Comparison of ENCODE assay signal across 11 cellular contexts in the genomic region with DNA sequence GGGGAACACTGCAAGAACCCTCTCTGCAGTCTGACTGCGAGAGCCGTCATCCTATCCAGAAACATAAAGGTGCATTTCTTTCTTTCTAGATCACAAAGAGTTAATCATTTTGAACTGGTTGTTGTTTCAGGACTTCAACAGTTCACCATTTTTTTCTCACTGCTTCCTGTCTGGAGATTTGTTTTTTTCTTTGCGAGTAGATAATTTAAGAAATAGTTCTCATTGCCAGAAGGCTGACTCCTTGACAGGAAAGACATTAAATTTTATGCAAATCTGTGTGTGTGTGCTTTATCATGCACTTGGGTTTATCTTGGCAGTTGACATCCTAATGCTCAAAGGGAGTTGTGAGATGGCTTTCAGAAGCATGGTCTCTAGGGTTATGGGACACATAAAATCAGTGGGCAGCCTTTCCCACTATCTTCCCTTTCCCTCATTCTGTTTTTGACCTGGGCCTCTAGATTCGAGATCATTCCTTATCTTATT.
DNase-seq lines count a peak whose midpoint lies in the region; ATAC-seq and TF ChIP-seq lines count a peak whose summit lies in the region.
"Had no signal": no experiment of that assay in that cellular context is flagged by ENCODE, and none has a peak within 500 bp of the region (broad histone marks: within the 10 kb centered on the region; RNA-seq: fewer than 3 reads in every experiment).

No MANE protein-coding gene starts in this region.

- H3K27ac ChIP-seq in cardiac muscle cell (peak overlapping the region; percentile 44), right atrium auricular region (no peak overlapping the region), thyroid gland (peak overlapping the region in 2 of 3 donors; percentile 36 to 56), coronary artery (no peak overlapping the region)
- H3K27ac ChIP-seq: foreskin keratinocyte, tibial artery had no signal

- H3K27me3 ChIP-seq in cardiac muscle cell = no peaks in the 10 kb centered on the region
- no peaks in the 10 kb centered on the region for H3K27me3 ChIP-seq in right atrium auricular region
- no peaks in the 10 kb centered on the region for H3K27me3 ChIP-seq in thyroid gland
- H3K27me3 ChIP-seq in MG63 = no peaks in the 10 kb centered on the region
- H3K27me3 ChIP-seq: foreskin keratinocyte, tibial artery had no signal

- TF ChIP-seq CTCF in cardiac muscle cell (IDR thresholded peaks at IDR 0.05; ENCODE audit: low read depth, low read length) (no peak), right atrium auricular region (IDR thresholded peaks at IDR 0.05) (no peak), thyroid gland (IDR thresholded peaks at IDR 0.05) (no peak), coronary artery (IDR thresholded peaks at IDR 0.05) (no peak)

- peak; percentile 20 to 69 for DNase-seq in cardiac muscle cell (ENCODE audit: low read depth in 1 of 2, low spot score in 1 of 2)
- no peak for DNase-seq in right atrium auricular region (ENCODE audit: low spot score)
- peak; percentile 64 for DNase-seq in amniotic epithelial cell (ENCODE audit: low read depth)
- DNase-seq in thyroid gland = no peak
- DNase-seq in MG63 = no peak
- no peak for DNase-seq in coronary artery (ENCODE audit: low spot score)
- DNase-seq in DMS114 treated with DMSO at 0.1 percent for 48 hours (lab: John Stamatoyannopoulos, UW; ENCODE audit: unreplicated experiment) = no peak
- DNase-seq: activated T-cell treated with anti-CD3 and anti-CD28 coated beads, Interleukin-2, amount 50 U/mL, for 48 hours; foreskin keratinocyte; tibial artery had no signal

- no peaks in the 10 kb centered on the region for H3K36me3 ChIP-seq in cardiac muscle cell
- H3K36me3 ChIP-seq in right atrium auricular region = no peaks in the 10 kb centered on the region
- H3K36me3 ChIP-seq in thyroid gland = no peaks in the 10 kb centered on the region
- H3K36me3 ChIP-seq in MG63 = no peaks in the 10 kb centered on the region
- H3K36me3 ChIP-seq: tibial artery had no signal

- 41 to 52% methylated on average over 4 of the region's 4 CpGs for WGBS in thyroid gland, 2 donors

- H3K4me1 ChIP-seq in cardiac muscle cell (ENCODE audit: low read depth) (peaks cover 17% of the 10 kb centered on the region), right atrium auricular region (peaks cover 0 to 15% of the 10 kb centered on the region in 2 donors), thyroid gland (peaks cover 10 to 14% of the 10 kb centered on the region in 2 donors)
- H3K4me1 ChIP-seq: foreskin keratinocyte had no signal

- TF ChIP-seq POLR2A in thyroid gland (IDR thresholded peaks at IDR 0.05) = no peak

- H3K4me3 ChIP-seq in cardiac muscle cell = no peak overlapping the region
- H3K4me3 ChIP-seq in right atrium auricular region = no peak overlapping the region
- H3K4me3 ChIP-seq in thyroid gland (replicated peaks in 1 of 3) = no peak overlapping the region
- H3K4me3 ChIP-seq in MG63 = no peak overlapping the region
- H3K4me3 ChIP-seq in coronary artery = no peak overlapping the region
- H3K4me3 ChIP-seq: tibial artery had no signal

- H3K9me3 ChIP-seq in cardiac muscle cell (ENCODE audit: low read depth) = no peaks in the 10 kb centered on the region
- no peaks in the 10 kb centered on the region for H3K9me3 ChIP-seq in right atrium auricular region
- no peaks in the 10 kb centered on the region for H3K9me3 ChIP-seq in thyroid gland
- peaks cover 5% of the 10 kb centered on the region for H3K9me3 ChIP-seq in MG63
- H3K9me3 ChIP-seq: tibial artery had no signal

- intact Hi-C loops in thyroid gland (cut with DNase I) = no loop called here

- peak; percentile 56 for ATAC-seq in HG02981 (IDR thresholded peaks at IDR 0.05; ENCODE audit: unreplicated experiment)
- ATAC-seq: foreskin keratinocyte had no signal

Comparison
In these comparisons a context has a peak if more than half of its experiments do, and no peak if none do; other contexts are left out.
1. DNase-seq: peak in cardiac muscle cell (2 of 2) and amniotic epithelial cell (single experiment); none in right atrium auricular region (single experiment), thyroid gland (0 of 2), MG63 (single experiment), coronary artery (single experiment) and DMS114 treated with DMSO at 0.1 percent for 48 hours (single experiment).
2. H3K27ac ChIP-seq: peak in cardiac muscle cell (single experiment) and thyroid gland (2 of 3); none in right atrium auricular region (0 of 2) and coronary artery (0 of 2).